31 cellular contexts compared by ENCODE assay signal in genomic region chr2:177084607-177085006, GRCh38.
"Had no signal": no experiment of that assay in that cellular context is flagged by ENCODE, and none has a peak within 500 bp of the region (broad histone marks: within the 10 kb centered on the region; RNA-seq: fewer than 3 reads in every experiment).

No MANE protein-coding gene starts in this region.

- H3K9me3 Mint-ChIP-seq: activated B cell treated with CpG ODN at 0.5 μM for 24 hours; activated CD4-positive, alpha-beta memory T cell treated with anti-CD3 and anti-CD28 coated beads for 36 hours; activated CD4-positive, alpha-beta T cell treated with anti-CD3 and anti-CD28 coated beads, Interleukin-2, amount 10 ng/mL, durations not matched to agents 24 days and 14 days; activated naive CD4-positive, alpha-beta T cell treated with anti-CD3 and anti-CD28 coated beads, Interleukin-2, amount 10 ng/mL, durations not matched to agents 7 days and 5 days; activated naive CD4-positive, alpha-beta T cell treated with anti-CD3 and anti-CD28 coated beads, Interleukin-2, amount 50 U/mL, for 72 hours; activated T-cell treated with anti-CD3 and anti-CD28 coated beads, Interleukin-2, amount 50 U/mL, for 24 hours; activated T-cell treated with anti-CD3 and anti-CD28 coated beads, Interleukin-2, amount 50 U/mL, for 72 hours; endodermal cell; T-helper 2 cell treated with Interferon-gamma antibody and Interleukin-4, amounts not matched to agents 5 μg/mL and 100 μg/mL, for 36 hours had no signal

- H3K27ac Mint-ChIP-seq: activated B cell treated with CpG ODN at 0.5 μM for 24 hours; activated CD4-positive, alpha-beta memory T cell treated with anti-CD3 and anti-CD28 coated beads for 36 hours; activated CD4-positive, alpha-beta T cell treated with anti-CD3 and anti-CD28 coated beads, Interleukin-2, amount 10 ng/mL, durations not matched to agents 24 days and 14 days; activated naive CD4-positive, alpha-beta T cell treated with anti-CD3 and anti-CD28 coated beads, Interleukin-2, amount 10 ng/mL, durations not matched to agents 7 days and 5 days; activated naive CD4-positive, alpha-beta T cell treated with anti-CD3 and anti-CD28 coated beads, Interleukin-2, amount 50 U/mL, for 72 hours; activated naive CD8-positive, alpha-beta T cell treated with anti-CD3 and anti-CD28 coated beads, Interleukin-2, amount 10 ng/mL, durations not matched to agents 7 days and 5 days; activated T-cell treated with anti-CD3 and anti-CD28 coated beads, Interleukin-2, amount 50 U/mL, for 24 hours; activated T-cell treated with anti-CD3 and anti-CD28 coated beads, Interleukin-2, amount 50 U/mL, for 72 hours; brain; endodermal cell; T-helper 17 cell; T-helper 2 cell treated with Interferon-gamma antibody and Interleukin-4, amounts not matched to agents 5 μg/mL and 100 μg/mL, for 36 hours had no signal

- H3K4me3 Mint-ChIP-seq: activated B cell treated with CpG ODN at 0.5 μM for 24 hours; activated CD4-positive, alpha-beta memory T cell treated with anti-CD3 and anti-CD28 coated beads for 36 hours; activated CD4-positive, alpha-beta T cell treated with anti-CD3 and anti-CD28 coated beads, Interleukin-2, amount 10 ng/mL, durations not matched to agents 24 days and 14 days; activated naive CD4-positive, alpha-beta T cell treated with anti-CD3 and anti-CD28 coated beads, Interleukin-2, amount 10 ng/mL, durations not matched to agents 7 days and 5 days; activated naive CD8-positive, alpha-beta T cell treated with anti-CD3 and anti-CD28 coated beads, Interleukin-2, amount 10 ng/mL, durations not matched to agents 7 days and 5 days; activated T-cell treated with anti-CD3 and anti-CD28 coated beads, Interleukin-2, amount 50 U/mL, for 24 hours; activated T-cell treated with anti-CD3 and anti-CD28 coated beads, Interleukin-2, amount 50 U/mL, for 72 hours; brain; endodermal cell; T-helper 17 cell; T-helper 2 cell treated with Interferon-gamma antibody and Interleukin-4, amounts not matched to agents 5 μg/mL and 100 μg/mL, for 36 hours had no signal

- H3K27me3 ChIP-seq: ascending aorta, breast epithelium, colonic mucosa had no signal

- FAIRE-seq: frontal cortex had no signal

- ATAC-seq: activated CD4-positive, CD25-positive, alpha-beta regulatory T cell treated with anti-CD3 and anti-CD28 coated beads, Interleukin-2, amount 50 U/mL, for 24 hours; activated naive CD4-positive, alpha-beta T cell treated with anti-CD3 and anti-CD28 coated beads, Interleukin-2, amount 50 U/mL, for 72 hours; activated T-cell treated with anti-CD3 and anti-CD28 coated beads, Interleukin-2, amount 50 U/mL, for 72 hours; esophagus mucosa; T-helper 17 cell had no signal

- H3K4me3 ChIP-seq: ascending aorta, breast epithelium, cardiac muscle cell, colonic mucosa had no signal

- H3K4me1 Mint-ChIP-seq: activated B cell treated with CpG ODN at 0.5 μM for 24 hours; activated CD4-positive, alpha-beta T cell treated with anti-CD3 and anti-CD28 coated beads, Interleukin-2, amount 10 ng/mL, durations not matched to agents 24 days and 14 days; activated naive CD4-positive, alpha-beta T cell treated with anti-CD3 and anti-CD28 coated beads, Interleukin-2, amount 10 ng/mL, durations not matched to agents 7 days and 5 days; activated naive CD8-positive, alpha-beta T cell treated with anti-CD3 and anti-CD28 coated beads, Interleukin-2, amount 10 ng/mL, durations not matched to agents 7 days and 5 days; brain; endodermal cell; T-helper 17 cell had no signal

- DNase-seq: activated B cell treated with CpG ODN at 0.5 μM for 24 hours; activated CD4-positive, alpha-beta memory T cell treated with anti-CD3 and anti-CD28 coated beads for 36 hours; activated CD4-positive, alpha-beta T cell treated with anti-CD3 and anti-CD28 coated beads, Interleukin-2, amount 10 ng/mL, durations not matched to agents 24 days and 14 days; activated CD8-positive, alpha-beta memory T cell treated with anti-CD3 and anti-CD28 coated beads, Interleukin-2, amount 50 U/mL, for 48 hours; activated gamma-delta T cell; activated naive CD4-positive, alpha-beta T cell; activated naive CD4-positive, alpha-beta T cell treated with anti-CD3 and anti-CD28 coated beads, Interleukin-2, amount 10 ng/mL, durations not matched to agents 7 days and 5 days; activated naive CD8-positive, alpha-beta T cell treated with anti-CD3 and anti-CD28 coated beads, Interleukin-2, amount 10 ng/mL, durations not matched to agents 7 days and 5 days; activated T-cell treated with anti-CD3 and anti-CD28 coated beads for 4 hours; activated T-cell treated with anti-CD3 and anti-CD28 coated beads, Interleukin-2, amount 50 U/mL, for 24 hours; activated T-cell treated with anti-CD3 and anti-CD28 coated beads, Interleukin-2, amount 50 U/mL, for 72 hours; central memory CD4-positive, alpha-beta T cell; cerebellar nuclear complex; colonic mucosa; effector memory CD4-positive, alpha-beta T cell; endodermal cell; foreskin fibroblast; head of caudate nucleus; T-helper 1 cell; T-helper 17 cell; T1000; WERI-Rb-1 had no signal

- H3K27me3 Mint-ChIP-seq: activated CD4-positive, alpha-beta memory T cell treated with anti-CD3 and anti-CD28 coated beads for 36 hours had no signal

- H3K9me3 ChIP-seq: ascending aorta, breast epithelium, colonic mucosa had no signal

- H3K36me3 ChIP-seq: ascending aorta, breast epithelium, cardiac muscle cell, colonic mucosa, WERI-Rb-1 had no signal

- H3K4me1 ChIP-seq: ascending aorta, breast epithelium, colonic mucosa had no signal

- H3K36me3 Mint-ChIP-seq: activated CD4-positive, alpha-beta memory T cell treated with anti-CD3 and anti-CD28 coated beads for 36 hours; activated naive CD4-positive, alpha-beta T cell treated with anti-CD3 and anti-CD28 coated beads, Interleukin-2, amount 10 ng/mL, durations not matched to agents 7 days and 5 days; activated naive CD4-positive, alpha-beta T cell treated with anti-CD3 and anti-CD28 coated beads, Interleukin-2, amount 50 U/mL, for 72 hours; activated naive CD8-positive, alpha-beta T cell treated with anti-CD3 and anti-CD28 coated beads, Interleukin-2, amount 10 ng/mL, durations not matched to agents 7 days and 5 days; brain had no signal

- H3K27ac ChIP-seq: ascending aorta, breast epithelium, cardiac muscle cell, colonic mucosa, WERI-Rb-1 had no signal
